Comparison of ENCODE assay signal across 16 cellular contexts in the genomic region with DNA sequence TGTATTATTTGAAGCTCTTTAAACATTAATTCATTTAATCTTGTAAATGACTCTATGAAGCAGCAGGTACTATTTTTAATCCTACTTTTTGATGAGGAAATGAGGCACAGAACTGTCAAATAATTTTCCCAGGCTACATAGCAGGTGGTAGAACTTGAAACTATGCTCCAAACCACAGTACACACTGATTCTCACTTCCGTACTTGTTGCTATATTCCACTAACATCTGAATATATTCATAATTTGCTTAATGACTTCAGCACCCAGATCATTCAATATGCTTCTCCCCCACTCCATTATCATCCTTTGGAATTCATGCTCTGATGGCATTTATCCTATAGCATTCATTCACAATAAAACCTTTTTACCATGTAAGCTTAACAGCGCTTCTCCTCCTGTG.
"Had no signal": no experiment of that assay in that cellular context is flagged by ENCODE, and none has a peak within 500 bp of the region (broad histone marks: within the 10 kb centered on the region; RNA-seq: fewer than 3 reads in every experiment).

No MANE protein-coding gene starts in this region.

- H3K27me3 ChIP-seq: testis had no signal

- DNase-seq: activated CD4-positive, alpha-beta T cell treated with anti-CD3 and anti-CD28 coated beads, Interleukin-2, amount 10 ng/mL, durations not matched to agents 7 days and 5 days; activated effector memory CD4-positive, alpha-beta T cell treated with anti-CD3 and anti-CD28 coated beads, Interleukin-2, amount 50 U/mL, for 16 hours; activated naive CD4-positive, alpha-beta T cell treated with anti-CD3 and anti-CD28 coated beads, Interleukin-2, amount 50 U/mL, for 16 hours; activated naive CD8-positive, alpha-beta T cell treated with anti-CD3 and anti-CD28 coated beads, Interleukin-2, amount 50 U/mL, for 24 hours; activated T-cell treated with anti-CD3 and anti-CD28 coated beads, Interleukin-2, amount 50 U/mL, for 1 hour; cortex of kidney; kidney; natural killer cell; stimulated activated CD4-positive, alpha-beta T cell treated with anti-CD3 and anti-CD28 coated beads, Interleukin-2, amount 100 ng/mL, for 48 hours; stimulated activated CD8-positive, alpha-beta memory T cell treated with anti-CD3 and anti-CD28 coated beads, Interleukin-4, amount 100 ng/mL, for 48 hours; stimulated activated naive CD4-positive, alpha-beta T cell; testis; trophoblast cell had no signal

- H3K36me3 ChIP-seq: prostate gland had no signal

- H3K27ac ChIP-seq: prostate gland, testis had no signal

- H3K27me3 Mint-ChIP-seq: activated CD4-positive, alpha-beta T cell treated with anti-CD3 and anti-CD28 coated beads, Interleukin-2, amount 10 ng/mL, durations not matched to agents 7 days and 5 days; activated naive CD8-positive, alpha-beta T cell treated with anti-CD3 and anti-CD28 coated beads, Interleukin-2, amount 50 U/mL, for 24 hours had no signal

- H3K9me3 ChIP-seq: prostate gland, testis had no signal

- H3K36me3 Mint-ChIP-seq: natural killer cell had no signal

- H3K27ac Mint-ChIP-seq: activated CD4-positive, alpha-beta T cell treated with anti-CD3 and anti-CD28 coated beads, Interleukin-2, amount 10 ng/mL, durations not matched to agents 7 days and 5 days; mesothelial cell of epicardium; natural killer cell had no signal

- ATAC-seq: activated naive CD8-positive, alpha-beta T cell treated with anti-CD3 and anti-CD28 coated beads, Interleukin-2, amount 50 U/mL, for 24 hours; natural killer cell had no signal

- H3K9me3 Mint-ChIP-seq: activated CD4-positive, alpha-beta T cell treated with anti-CD3 and anti-CD28 coated beads, Interleukin-2, amount 10 ng/mL, durations not matched to agents 7 days and 5 days; activated naive CD8-positive, alpha-beta T cell treated with anti-CD3 and anti-CD28 coated beads, Interleukin-2, amount 50 U/mL, for 24 hours; natural killer cell had no signal

- H3K4me3 Mint-ChIP-seq: activated CD4-positive, alpha-beta T cell treated with anti-CD3 and anti-CD28 coated beads, Interleukin-2, amount 10 ng/mL, durations not matched to agents 7 days and 5 days; activated naive CD8-positive, alpha-beta T cell treated with anti-CD3 and anti-CD28 coated beads, Interleukin-2, amount 50 U/mL, for 24 hours; mesothelial cell of epicardium; natural killer cell had no signal

- H3K4me3 ChIP-seq: lung, prostate gland, testis had no signal

- H3K4me1 ChIP-seq: prostate gland, testis had no signal
